ENCODE assay signal across 9 cellular contexts in the genomic region with DNA sequence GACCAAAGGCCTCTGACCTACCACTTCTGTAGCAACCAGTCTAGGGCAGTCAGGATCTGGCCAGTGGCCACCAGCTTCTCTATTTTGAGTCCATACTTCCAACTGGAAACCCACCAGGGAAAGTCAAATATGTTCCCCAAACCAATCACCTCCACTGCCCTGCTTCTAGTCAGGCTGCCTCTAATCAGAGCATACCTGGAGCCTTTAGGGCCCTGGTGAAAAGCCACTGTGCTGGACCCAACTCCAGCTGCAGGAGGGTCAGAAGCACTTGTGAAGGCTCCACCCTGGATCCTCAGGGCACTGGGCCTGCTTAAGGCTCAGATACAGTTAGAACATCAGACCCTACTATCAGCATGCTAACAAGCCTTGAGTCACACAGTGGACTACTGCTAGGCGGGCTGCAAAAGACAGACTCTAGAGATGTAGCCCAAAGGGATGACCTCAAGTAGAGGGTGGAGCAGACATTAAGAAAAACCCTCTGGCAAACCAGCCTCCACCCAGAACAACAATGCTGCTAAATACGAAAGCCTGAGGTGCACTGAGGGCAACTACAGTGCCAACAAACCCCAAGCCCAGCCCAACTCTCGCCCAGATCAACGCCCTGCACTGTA.
"Had no signal": no experiment of that assay in that cellular context is flagged by ENCODE, and none has a peak within 500 bp of the region (broad histone marks: within the 10 kb centered on the region; RNA-seq: fewer than 3 reads in every experiment).

No MANE protein-coding gene starts in this region.

- H3K4me1 Mint-ChIP-seq: WTC11 had no signal

- H3K27me3 Mint-ChIP-seq: activated CD4-positive, alpha-beta T cell treated with anti-CD3 and anti-CD28 coated beads, Interleukin-2, amount 10 ng/mL, durations not matched to agents 24 days and 14 days; dendritic cell treated with granulocyte-macrophage colony-stimulating factor and Interleukin-4, amounts not matched to agents 40 ng/mL and 50 ng/mL, for 4 days; naive thymus-derived CD4-positive, alpha-beta T cell had no signal

- H3K4me2 ChIP-seq: SK-N-SH had no signal

- H3K9me3 ChIP-seq: SK-N-SH had no signal

- DNase-seq: activated CD4-positive, alpha-beta T cell treated with anti-CD3 and anti-CD28 coated beads, Interleukin-2, amount 10 ng/mL, durations not matched to agents 24 days and 14 days; activated CD8-positive, alpha-beta memory T cell treated with anti-CD3 and anti-CD28 coated beads for 24 hours; hippocampal formation; mammary epithelial cell; naive thymus-derived CD4-positive, alpha-beta T cell; SK-N-SH; trophoblast cell had no signal

- H3K9me3 Mint-ChIP-seq: activated CD4-positive, alpha-beta T cell treated with anti-CD3 and anti-CD28 coated beads, Interleukin-2, amount 10 ng/mL, durations not matched to agents 24 days and 14 days; dendritic cell treated with granulocyte-macrophage colony-stimulating factor and Interleukin-4, amounts not matched to agents 40 ng/mL and 50 ng/mL, for 4 days; WTC11 had no signal

- ATAC-seq: naive thymus-derived CD4-positive, alpha-beta T cell; WTC11 had no signal

- H3K9ac ChIP-seq: SK-N-SH had no signal

- H3K27ac Mint-ChIP-seq: dendritic cell treated with granulocyte-macrophage colony-stimulating factor and Interleukin-4, amounts not matched to agents 40 ng/mL and 50 ng/mL, for 4 days; WTC11 had no signal

- H3K4me3 Mint-ChIP-seq: activated CD4-positive, alpha-beta T cell treated with anti-CD3 and anti-CD28 coated beads, Interleukin-2, amount 10 ng/mL, durations not matched to agents 24 days and 14 days; dendritic cell treated with granulocyte-macrophage colony-stimulating factor and Interleukin-4, amounts not matched to agents 40 ng/mL and 50 ng/mL, for 4 days; naive thymus-derived CD4-positive, alpha-beta T cell; WTC11 had no signal
